ENCODE assay signal across 1 cellular context in the genomic region with DNA sequence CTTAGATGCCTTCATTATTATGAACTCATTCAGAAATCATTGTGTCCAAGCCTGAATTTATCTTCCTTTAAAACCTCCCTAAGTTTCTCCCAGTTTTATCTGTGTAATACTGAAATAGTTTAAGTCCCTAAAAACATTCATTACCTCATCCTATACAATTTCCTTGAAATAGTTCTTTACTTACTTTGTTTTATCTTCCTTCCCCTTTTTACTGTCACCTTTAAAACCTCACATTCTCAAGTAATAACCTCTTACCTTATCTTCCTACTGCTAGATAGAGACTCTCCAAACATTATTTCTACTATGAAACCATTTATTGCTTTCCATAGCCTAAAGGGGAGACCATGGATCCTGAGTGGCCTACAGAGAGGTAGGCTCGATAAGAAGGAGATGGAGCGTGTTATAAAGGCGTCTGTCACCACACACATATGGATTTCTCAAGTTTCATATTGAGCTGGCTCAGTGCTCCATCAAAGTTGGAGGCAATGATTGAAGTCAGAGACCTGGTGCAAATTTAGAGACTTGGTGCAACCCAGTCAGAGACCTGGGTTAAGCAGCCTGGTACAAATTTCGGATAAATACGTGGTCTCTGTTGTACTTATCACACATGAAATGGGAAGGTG.
A peak's percentile ranks its signal among the peaks of the same experiment; 100 is the strongest.
TF ChIP-seq lines count a peak whose summit lies in the region.

No MANE protein-coding gene starts in this region.

TF ChIP-seq in HEK293, 187 proteins besides CTCF, POLR2A, EP300 and RAD21 (continued from another document):
- TF ChIP-seq, protein P1, sequence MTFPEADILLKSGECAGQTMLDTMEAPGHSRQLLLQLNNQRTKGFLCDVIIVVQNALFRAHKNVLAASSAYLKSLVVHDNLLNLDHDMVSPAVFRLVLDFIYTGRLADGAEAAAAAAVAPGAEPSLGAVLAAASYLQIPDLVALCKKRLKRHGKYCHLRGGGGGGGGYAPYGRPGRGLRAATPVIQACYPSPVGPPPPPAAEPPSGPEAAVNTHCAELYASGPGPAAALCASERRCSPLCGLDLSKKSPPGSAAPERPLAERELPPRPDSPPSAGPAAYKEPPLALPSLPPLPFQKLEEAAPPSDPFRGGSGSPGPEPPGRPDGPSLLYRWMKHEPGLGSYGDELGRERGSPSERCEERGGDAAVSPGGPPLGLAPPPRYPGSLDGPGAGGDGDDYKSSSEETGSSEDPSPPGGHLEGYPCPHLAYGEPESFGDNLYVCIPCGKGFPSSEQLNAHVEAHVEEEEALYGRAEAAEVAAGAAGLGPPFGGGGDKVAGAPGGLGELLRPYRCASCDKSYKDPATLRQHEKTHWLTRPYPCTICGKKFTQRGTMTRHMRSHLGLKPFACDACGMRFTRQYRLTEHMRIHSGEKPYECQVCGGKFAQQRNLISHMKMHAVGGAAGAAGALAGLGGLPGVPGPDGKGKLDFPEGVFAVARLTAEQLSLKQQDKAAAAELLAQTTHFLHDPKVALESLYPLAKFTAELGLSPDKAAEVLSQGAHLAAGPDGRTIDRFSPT (tag by site-specific recombination; IDR thresholded peaks at IDR 0.05) = peak; percentile 60; the same call in 1 of the 2 replicates
- no peak for TF ChIP-seq YY1 (tag by site-specific recombination; IDR thresholded peaks at IDR 0.05)
- no peak for TF ChIP-seq ZNF521 (tag by site-specific recombination; IDR thresholded peaks at IDR 0.05)
- TF ChIP-seq ZNF202 (tag by site-specific recombination; IDR thresholded peaks at IDR 0.05; ENCODE audit: borderline replicate concordance) = no peak
- TF ChIP-seq ZNF223 (tag by site-specific recombination; IDR thresholded peaks at IDR 0.05) = no peak
- TF ChIP-seq, protein P2, sequence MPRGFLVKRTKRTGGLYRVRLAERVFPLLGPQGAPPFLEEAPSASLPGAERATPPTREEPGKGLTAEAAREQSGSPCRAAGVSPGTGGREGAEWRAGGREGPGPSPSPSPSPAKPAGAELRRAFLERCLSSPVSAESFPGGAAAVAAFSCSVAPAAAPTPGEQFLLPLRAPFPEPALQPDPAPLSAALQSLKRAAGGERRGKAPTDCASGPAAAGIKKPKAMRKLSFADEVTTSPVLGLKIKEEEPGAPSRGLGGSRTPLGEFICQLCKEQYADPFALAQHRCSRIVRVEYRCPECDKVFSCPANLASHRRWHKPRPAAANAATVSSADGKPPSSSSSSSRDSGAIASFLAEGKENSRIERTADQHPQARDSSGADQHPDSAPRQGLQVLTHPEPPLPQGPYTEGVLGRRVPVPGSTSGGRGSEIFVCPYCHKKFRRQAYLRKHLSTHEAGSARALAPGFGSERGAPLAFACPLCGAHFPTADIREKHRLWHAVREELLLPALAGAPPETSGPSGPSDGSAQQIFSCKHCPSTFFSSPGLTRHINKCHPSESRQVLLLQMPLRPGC (tag by site-specific recombination; IDR thresholded peaks at IDR 0.05) = no peak
- TF ChIP-seq, protein P3, sequence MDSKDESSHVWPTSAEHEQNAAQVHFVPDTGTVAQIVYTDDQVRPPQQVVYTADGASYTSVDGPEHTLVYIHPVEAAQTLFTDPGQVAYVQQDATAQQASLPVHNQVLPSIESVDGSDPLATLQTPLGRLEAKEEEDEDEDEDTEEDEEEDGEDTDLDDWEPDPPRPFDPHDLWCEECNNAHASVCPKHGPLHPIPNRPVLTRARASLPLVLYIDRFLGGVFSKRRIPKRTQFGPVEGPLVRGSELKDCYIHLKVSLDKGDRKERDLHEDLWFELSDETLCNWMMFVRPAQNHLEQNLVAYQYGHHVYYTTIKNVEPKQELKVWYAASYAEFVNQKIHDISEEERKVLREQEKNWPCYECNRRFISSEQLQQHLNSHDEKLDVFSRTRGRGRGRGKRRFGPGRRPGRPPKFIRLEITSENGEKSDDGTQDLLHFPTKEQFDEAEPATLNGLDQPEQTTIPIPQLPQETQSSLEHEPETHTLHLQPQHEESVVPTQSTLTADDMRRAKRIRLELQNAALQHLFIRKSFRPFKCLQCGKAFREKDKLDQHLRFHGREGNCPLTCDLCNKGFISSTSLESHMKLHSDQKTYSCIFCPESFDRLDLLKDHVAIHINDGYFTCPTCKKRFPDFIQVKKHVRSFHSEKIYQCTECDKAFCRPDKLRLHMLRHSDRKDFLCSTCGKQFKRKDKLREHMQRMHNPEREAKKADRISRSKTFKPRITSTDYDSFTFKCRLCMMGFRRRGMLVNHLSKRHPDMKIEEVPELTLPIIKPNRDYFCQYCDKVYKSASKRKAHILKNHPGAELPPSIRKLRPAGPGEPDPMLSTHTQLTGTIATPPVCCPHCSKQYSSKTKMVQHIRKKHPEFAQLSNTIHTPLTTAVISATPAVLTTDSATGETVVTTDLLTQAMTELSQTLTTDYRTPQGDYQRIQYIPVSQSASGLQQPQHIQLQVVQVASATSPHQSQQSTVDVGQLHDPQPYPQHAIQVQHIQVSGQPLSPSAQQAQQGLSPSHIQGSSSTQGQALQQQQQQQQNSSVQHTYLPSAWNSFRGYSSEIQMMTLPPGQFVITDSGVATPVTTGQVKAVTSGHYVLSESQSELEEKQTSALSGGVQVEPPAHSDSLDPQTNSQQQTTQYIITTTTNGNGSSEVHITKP (tag by site-specific recombination; IDR thresholded peaks at IDR 0.05) = 0 out of 2 replicates have a peak, but pooled peaks have one; percentile 31
- TF ChIP-seq MYNN (tag by site-specific recombination; IDR thresholded peaks at IDR 0.05; ENCODE audit: borderline replicate concordance) = no peak
- TF ChIP-seq TCF7L2 (IDR thresholded peaks at IDR 0.05; ENCODE audit: borderline replicate concordance, low read depth, low read length) = peak; percentile 63; the same call in 1 of the 2 replicates
- TF ChIP-seq, protein P4, sequence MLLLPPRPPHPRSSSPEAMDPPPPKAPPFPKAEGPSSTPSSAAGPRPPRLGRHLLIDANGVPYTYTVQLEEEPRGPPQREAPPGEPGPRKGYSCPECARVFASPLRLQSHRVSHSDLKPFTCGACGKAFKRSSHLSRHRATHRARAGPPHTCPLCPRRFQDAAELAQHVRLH (tag by site-specific recombination; IDR thresholded peaks at IDR 0.05) = peak; percentile 80
- TF ChIP-seq ZNF837 (tag by site-specific recombination; IDR thresholded peaks at IDR 0.05) = no peak
- TF ChIP-seq, protein P5, sequence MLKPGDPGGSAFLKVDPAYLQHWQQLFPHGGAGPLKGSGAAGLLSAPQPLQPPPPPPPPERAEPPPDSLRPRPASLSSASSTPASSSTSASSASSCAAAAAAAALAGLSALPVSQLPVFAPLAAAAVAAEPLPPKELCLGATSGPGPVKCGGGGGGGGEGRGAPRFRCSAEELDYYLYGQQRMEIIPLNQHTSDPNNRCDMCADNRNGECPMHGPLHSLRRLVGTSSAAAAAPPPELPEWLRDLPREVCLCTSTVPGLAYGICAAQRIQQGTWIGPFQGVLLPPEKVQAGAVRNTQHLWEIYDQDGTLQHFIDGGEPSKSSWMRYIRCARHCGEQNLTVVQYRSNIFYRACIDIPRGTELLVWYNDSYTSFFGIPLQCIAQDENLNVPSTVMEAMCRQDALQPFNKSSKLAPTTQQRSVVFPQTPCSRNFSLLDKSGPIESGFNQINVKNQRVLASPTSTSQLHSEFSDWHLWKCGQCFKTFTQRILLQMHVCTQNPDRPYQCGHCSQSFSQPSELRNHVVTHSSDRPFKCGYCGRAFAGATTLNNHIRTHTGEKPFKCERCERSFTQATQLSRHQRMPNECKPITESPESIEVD (tag by site-specific recombination; IDR thresholded peaks at IDR 0.05) = peak; percentile 86
- TF ChIP-seq, protein P6, sequence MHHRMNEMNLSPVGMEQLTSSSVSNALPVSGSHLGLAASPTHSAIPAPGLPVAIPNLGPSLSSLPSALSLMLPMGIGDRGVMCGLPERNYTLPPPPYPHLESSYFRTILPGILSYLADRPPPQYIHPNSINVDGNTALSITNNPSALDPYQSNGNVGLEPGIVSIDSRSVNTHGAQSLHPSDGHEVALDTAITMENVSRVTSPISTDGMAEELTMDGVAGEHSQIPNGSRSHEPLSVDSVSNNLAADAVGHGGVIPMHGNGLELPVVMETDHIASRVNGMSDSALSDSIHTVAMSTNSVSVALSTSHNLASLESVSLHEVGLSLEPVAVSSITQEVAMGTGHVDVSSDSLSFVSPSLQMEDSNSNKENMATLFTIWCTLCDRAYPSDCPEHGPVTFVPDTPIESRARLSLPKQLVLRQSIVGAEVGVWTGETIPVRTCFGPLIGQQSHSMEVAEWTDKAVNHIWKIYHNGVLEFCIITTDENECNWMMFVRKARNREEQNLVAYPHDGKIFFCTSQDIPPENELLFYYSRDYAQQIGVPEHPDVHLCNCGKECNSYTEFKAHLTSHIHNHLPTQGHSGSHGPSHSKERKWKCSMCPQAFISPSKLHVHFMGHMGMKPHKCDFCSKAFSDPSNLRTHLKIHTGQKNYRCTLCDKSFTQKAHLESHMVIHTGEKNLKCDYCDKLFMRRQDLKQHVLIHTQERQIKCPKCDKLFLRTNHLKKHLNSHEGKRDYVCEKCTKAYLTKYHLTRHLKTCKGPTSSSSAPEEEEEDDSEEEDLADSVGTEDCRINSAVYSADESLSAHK (tag by site-specific recombination; IDR thresholded peaks at IDR 0.05) = no peak
- TF ChIP-seq, protein P7, sequence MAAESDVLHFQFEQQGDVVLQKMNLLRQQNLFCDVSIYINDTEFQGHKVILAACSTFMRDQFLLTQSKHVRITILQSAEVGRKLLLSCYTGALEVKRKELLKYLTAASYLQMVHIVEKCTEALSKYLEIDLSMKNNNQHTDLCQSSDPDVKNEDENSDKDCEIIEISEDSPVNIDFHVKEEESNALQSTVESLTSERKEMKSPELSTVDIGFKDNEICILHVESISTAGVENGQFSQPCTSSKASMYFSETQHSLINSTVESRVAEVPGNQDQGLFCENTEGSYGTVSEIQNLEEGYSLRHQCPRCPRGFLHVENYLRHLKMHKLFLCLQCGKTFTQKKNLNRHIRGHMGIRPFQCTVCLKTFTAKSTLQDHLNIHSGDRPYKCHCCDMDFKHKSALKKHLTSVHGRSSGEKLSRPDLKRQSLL (tag by site-specific recombination; IDR thresholded peaks at IDR 0.05) = peak; percentile 83
- TF ChIP-seq ZSCAN30 (tag by site-specific recombination; IDR thresholded peaks at IDR 0.05) = 0 out of 2 replicates have a peak, but pooled peaks have one; percentile 47
- TF ChIP-seq ZNF335 (tag by site-specific recombination; conservative IDR thresholded peaks at IDR 0.05) = peak; percentile 73
- TF ChIP-seq, protein P8, sequence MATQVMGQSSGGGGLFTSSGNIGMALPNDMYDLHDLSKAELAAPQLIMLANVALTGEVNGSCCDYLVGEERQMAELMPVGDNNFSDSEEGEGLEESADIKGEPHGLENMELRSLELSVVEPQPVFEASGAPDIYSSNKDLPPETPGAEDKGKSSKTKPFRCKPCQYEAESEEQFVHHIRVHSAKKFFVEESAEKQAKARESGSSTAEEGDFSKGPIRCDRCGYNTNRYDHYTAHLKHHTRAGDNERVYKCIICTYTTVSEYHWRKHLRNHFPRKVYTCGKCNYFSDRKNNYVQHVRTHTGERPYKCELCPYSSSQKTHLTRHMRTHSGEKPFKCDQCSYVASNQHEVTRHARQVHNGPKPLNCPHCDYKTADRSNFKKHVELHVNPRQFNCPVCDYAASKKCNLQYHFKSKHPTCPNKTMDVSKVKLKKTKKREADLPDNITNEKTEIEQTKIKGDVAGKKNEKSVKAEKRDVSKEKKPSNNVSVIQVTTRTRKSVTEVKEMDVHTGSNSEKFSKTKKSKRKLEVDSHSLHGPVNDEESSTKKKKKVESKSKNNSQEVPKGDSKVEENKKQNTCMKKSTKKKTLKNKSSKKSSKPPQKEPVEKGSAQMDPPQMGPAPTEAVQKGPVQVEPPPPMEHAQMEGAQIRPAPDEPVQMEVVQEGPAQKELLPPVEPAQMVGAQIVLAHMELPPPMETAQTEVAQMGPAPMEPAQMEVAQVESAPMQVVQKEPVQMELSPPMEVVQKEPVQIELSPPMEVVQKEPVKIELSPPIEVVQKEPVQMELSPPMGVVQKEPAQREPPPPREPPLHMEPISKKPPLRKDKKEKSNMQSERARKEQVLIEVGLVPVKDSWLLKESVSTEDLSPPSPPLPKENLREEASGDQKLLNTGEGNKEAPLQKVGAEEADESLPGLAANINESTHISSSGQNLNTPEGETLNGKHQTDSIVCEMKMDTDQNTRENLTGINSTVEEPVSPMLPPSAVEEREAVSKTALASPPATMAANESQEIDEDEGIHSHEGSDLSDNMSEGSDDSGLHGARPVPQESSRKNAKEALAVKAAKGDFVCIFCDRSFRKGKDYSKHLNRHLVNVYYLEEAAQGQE (tag by site-specific recombination; IDR thresholded peaks at IDR 0.05) = no peak
- peak; percentile 76; the same call in 1 of the 2 replicates for TF ChIP-seq TRIM28 (IDR thresholded peaks at IDR 0.05; ENCODE audit: borderline replicate concordance, low read length)
- TF ChIP-seq ZNF785 (tag by site-specific recombination; IDR thresholded peaks at IDR 0.05) = no peak
- TF ChIP-seq ZNF24 (tag by site-specific recombination; IDR thresholded peaks at IDR 0.05) = no peak
- TF ChIP-seq, protein P9, sequence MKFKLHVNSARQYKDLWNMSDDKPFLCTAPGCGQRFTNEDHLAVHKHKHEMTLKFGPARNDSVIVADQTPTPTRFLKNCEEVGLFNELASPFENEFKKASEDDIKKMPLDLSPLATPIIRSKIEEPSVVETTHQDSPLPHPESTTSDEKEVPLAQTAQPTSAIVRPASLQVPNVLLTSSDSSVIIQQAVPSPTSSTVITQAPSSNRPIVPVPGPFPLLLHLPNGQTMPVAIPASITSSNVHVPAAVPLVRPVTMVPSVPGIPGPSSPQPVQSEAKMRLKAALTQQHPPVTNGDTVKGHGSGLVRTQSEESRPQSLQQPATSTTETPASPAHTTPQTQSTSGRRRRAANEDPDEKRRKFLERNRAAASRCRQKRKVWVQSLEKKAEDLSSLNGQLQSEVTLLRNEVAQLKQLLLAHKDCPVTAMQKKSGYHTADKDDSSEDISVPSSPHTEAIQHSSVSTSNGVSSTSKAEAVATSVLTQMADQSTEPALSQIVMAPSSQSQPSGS (tag by site-specific recombination; IDR thresholded peaks at IDR 0.05; ENCODE audit: low read depth) = 0 out of 2 replicates have a peak, but pooled peaks have one; percentile 61
- peak; percentile 75 for TF ChIP-seq ZXDB (tag by site-specific recombination; IDR thresholded peaks at IDR 0.05)
- no peak for TF ChIP-seq ZNF239 (tag by site-specific recombination; IDR thresholded peaks at IDR 0.05)
- TF ChIP-seq FEZF1 (tag by site-specific recombination; IDR thresholded peaks at IDR 0.05) = peak; percentile 27; the same call in 1 of the 2 replicates
- peak; percentile 79 for TF ChIP-seq ZNF843 (tag by site-specific recombination; IDR thresholded peaks at IDR 0.05)
